ENCODE assay signal across 1 cellular context in genomic region chr13:102770435-102770834, GRCh38.
TF ChIP-seq lines count a peak whose summit lies in the region.

No MANE protein-coding gene starts in this region.

TF ChIP-seq in SK-N-SH, 30 proteins besides CTCF, POLR2A, EP300 and RAD21:
- no peak for TF ChIP-seq GATA2 (CRISPR knock-in tag; IDR thresholded peaks at IDR 0.05)
- TF ChIP-seq RXRA (IDR thresholded peaks at IDR 0.05; ENCODE audit: borderline replicate concordance, low read depth): no peak
- no peak for TF ChIP-seq USF1 (IDR thresholded peaks at IDR 0.05; ENCODE audit: borderline replicate concordance, low read depth)
- TF ChIP-seq RCOR1 (IDR thresholded peaks at IDR 0.05; ENCODE audit: low read length): no peak
- no peak for TF ChIP-seq TCF12 (IDR thresholded peaks at IDR 0.05)
- no peak for TF ChIP-seq ZBTB33 (IDR thresholded peaks at IDR 0.05; ENCODE audit: borderline replicate concordance, low read depth)
- TF ChIP-seq NRF1 (IDR thresholded peaks at IDR 0.05; ENCODE audit: low read depth, low read length): no peak
- no peak for TF ChIP-seq SMC3 (IDR thresholded peaks at IDR 0.05; ENCODE audit: low read depth, low read length)
- no peak for TF ChIP-seq SIN3A (IDR thresholded peaks at IDR 0.05; ENCODE audit: borderline replicate concordance, low read depth, low read length)
- no peak for TF ChIP-seq FOXJ3 (CRISPR knock-in tag; IDR thresholded peaks at IDR 0.05)
- no peak for TF ChIP-seq USF2 (IDR thresholded peaks at IDR 0.05; ENCODE audit: borderline replicate concordance, low read depth, low read length)
- no peak for TF ChIP-seq MAX (IDR thresholded peaks at IDR 0.05; ENCODE audit: low read depth)
